In genomic region chr1:157319567-157319966, GRCh38 we compare ENCODE assay signal across 31 cellular contexts.
"Had no signal": no experiment of that assay in that cellular context is flagged by ENCODE, and none has a peak within 500 bp of the region (broad histone marks: within the 10 kb centered on the region; RNA-seq: fewer than 3 reads in every experiment).

No MANE protein-coding gene starts in this region.

- FAIRE-seq: astrocyte, bronchial epithelial cell, colon had no signal

- H3K4me3 ChIP-seq: esophagus squamous epithelium, gastroesophageal sphincter, heart right ventricle had no signal

- H3K36me3 ChIP-seq: brain microvascular endothelial cell, esophagus squamous epithelium, gastroesophageal sphincter, heart right ventricle had no signal

- H3K27ac ChIP-seq: brain microvascular endothelial cell, esophagus squamous epithelium, gastroesophageal sphincter, heart right ventricle, VCaP had no signal

- H3K27me3 ChIP-seq: brain microvascular endothelial cell, esophagus squamous epithelium, gastroesophageal sphincter had no signal

- DNase-seq: activated CD4-positive, alpha-beta memory T cell treated with anti-CD3 and anti-CD28 coated beads, Interleukin-2, amount 10 ng/mL, durations not matched to agents 7 days and 5 days; activated CD4-positive, alpha-beta T cell treated with anti-CD3 and anti-CD28 coated beads for 1 hour; activated CD4-positive, alpha-beta T cell treated with anti-CD3 and anti-CD28 coated beads for 4 hours; activated CD4-positive, alpha-beta T cell treated with anti-CD3 and anti-CD28 coated beads, Interleukin-2, amount 10 ng/mL, durations not matched to agents 7 days and 5 days; activated CD4-positive, alpha-beta T cell treated with anti-CD3 and anti-CD28 coated beads, Interleukin-2, amount 50 U/mL, for 4 hours; activated CD8-positive, alpha-beta memory T cell treated with anti-CD3 and anti-CD28 coated beads, Interleukin-2, amount 50 U/mL, for 48 hours; activated gamma-delta T cell; activated naive CD4-positive, alpha-beta T cell; activated naive CD4-positive, alpha-beta T cell treated with anti-CD3 and anti-CD28 coated beads, Interleukin-2, amount 50 U/mL, for 16 hours; activated T-cell treated with anti-CD3 and anti-CD28 coated beads for 4 hours; activated T-cell treated with anti-CD3 and anti-CD28 coated beads, Interleukin-2, amount 50 U/mL, for 24 hours; activated T-cell treated with anti-CD3 and anti-CD28 coated beads, Interleukin-2, amount 50 U/mL, for 72 hours; amniotic stem cell; anterior cingulate cortex; brain microvascular endothelial cell; cortex of kidney; dermis blood vessel endothelial cell; effector CD4-positive, alpha-beta T cell; effector memory CD8-positive, alpha-beta T cell; esophagus squamous epithelium; foreskin melanocyte; heart right ventricle; T-helper 1 cell; T-helper 17 cell; T1000 had no signal

- H3K4me1 ChIP-seq: esophagus squamous epithelium, gastroesophageal sphincter, heart right ventricle had no signal

- ATAC-seq: activated T-cell treated with anti-CD3 and anti-CD28 coated beads, Interleukin-2, amount 50 U/mL, for 72 hours; effector memory CD8-positive, alpha-beta T cell; gastroesophageal sphincter; heart right ventricle; T-helper 17 cell; WTC11 had no signal
